In genomic region chr2:18753722-18754121, GRCh38 we compare ENCODE assay signal across 37 cellular contexts.
"Had no signal": no experiment of that assay in that cellular context is flagged by ENCODE, and none has a peak within 500 bp of the region (broad histone marks: within the 10 kb centered on the region; RNA-seq: fewer than 3 reads in every experiment).

No MANE protein-coding gene starts in this region.

- H3K27ac Mint-ChIP-seq: activated naive CD4-positive, alpha-beta T cell treated with anti-CD3 and anti-CD28 coated beads for 36 hours; activated naive CD4-positive, alpha-beta T cell treated with anti-CD3 and anti-CD28 coated beads, Interleukin-2, amount 10 ng/mL, durations not matched to agents 7 days and 5 days; activated naive CD4-positive, alpha-beta T cell treated with anti-CD3 and anti-CD28 coated beads, Interleukin-2, amount 50 U/mL, for 24 hours; activated naive CD4-positive, alpha-beta T cell treated with anti-CD3 and anti-CD28 coated beads, Interleukin-2, amount 50 U/mL, for 72 hours; activated naive CD8-positive, alpha-beta T cell; activated naive CD8-positive, alpha-beta T cell treated with anti-CD3 and anti-CD28 coated beads for 36 hours; activated naive CD8-positive, alpha-beta T cell treated with anti-CD3 and anti-CD28 coated beads, Interleukin-2, amount 10 ng/mL, durations not matched to agents 7 days and 5 days; activated naive CD8-positive, alpha-beta T cell treated with anti-CD3 and anti-CD28 coated beads, Interleukin-2, amount 50 U/mL, for 24 hours; activated T-cell treated with anti-CD3 and anti-CD28 coated beads, Interleukin-2, amount 50 U/mL, for 24 hours; activated T-cell treated with anti-CD3 and anti-CD28 coated beads, Interleukin-2, amount 50 U/mL, for 72 hours; activated T-helper 1 cell treated with anti-CD3 and anti-CD28 coated beads, Interleukin-12 subunit alpha, Interleukin-12 subunit beta, Interleukin-2, Interleukin-4 antibody, amounts not matched to agents 30 ng/mL and 10 ng/mL and 1 ng/mL, durations not matched to agents 14 hours and 24 hours and 36 hours; activated T-helper 17 cell treated with anti-CD3 and anti-CD28 coated beads, Interleukin-2, amount 50 U/mL, for 72 hours; activated T-helper 2 cell treated with anti-CD3 and anti-CD28 coated beads, Interferon-gamma antibody, Interleukin-2, Interleukin-4, amounts not matched to agents 10 μg/mL and 5 μg/mL and 100 μg/mL, durations not matched to agents 14 hours and 24 hours and 36 hours; brain had no signal

- H3K9me3 Mint-ChIP-seq: activated naive CD4-positive, alpha-beta T cell treated with anti-CD3 and anti-CD28 coated beads for 36 hours; activated naive CD4-positive, alpha-beta T cell treated with anti-CD3 and anti-CD28 coated beads, Interleukin-2, amount 10 ng/mL, durations not matched to agents 7 days and 5 days; activated naive CD4-positive, alpha-beta T cell treated with anti-CD3 and anti-CD28 coated beads, Interleukin-2, amount 50 U/mL, for 24 hours; activated naive CD4-positive, alpha-beta T cell treated with anti-CD3 and anti-CD28 coated beads, Interleukin-2, amount 50 U/mL, for 72 hours; activated naive CD8-positive, alpha-beta T cell treated with anti-CD3 and anti-CD28 coated beads for 36 hours; activated naive CD8-positive, alpha-beta T cell treated with anti-CD3 and anti-CD28 coated beads, Interleukin-2, amount 10 ng/mL, durations not matched to agents 7 days and 5 days; activated naive CD8-positive, alpha-beta T cell treated with anti-CD3 and anti-CD28 coated beads, Interleukin-2, amount 50 U/mL, for 24 hours; activated T-cell treated with anti-CD3 and anti-CD28 coated beads, Interleukin-2, amount 50 U/mL, for 24 hours; activated T-cell treated with anti-CD3 and anti-CD28 coated beads, Interleukin-2, amount 50 U/mL, for 4 hours; activated T-cell treated with anti-CD3 and anti-CD28 coated beads, Interleukin-2, amount 50 U/mL, for 72 hours; activated T-helper 1 cell treated with anti-CD3 and anti-CD28 coated beads, Interleukin-12 subunit alpha, Interleukin-12 subunit beta, Interleukin-2, Interleukin-4 antibody, amounts not matched to agents 30 ng/mL and 10 ng/mL and 1 ng/mL, durations not matched to agents 14 hours and 24 hours and 36 hours; activated T-helper 17 cell treated with anti-CD3 and anti-CD28 coated beads, Interleukin-2, amount 50 U/mL, for 72 hours; activated T-helper 2 cell treated with anti-CD3 and anti-CD28 coated beads, Interferon-gamma antibody, Interleukin-2, Interleukin-4, amounts not matched to agents 10 μg/mL and 5 μg/mL and 100 μg/mL, durations not matched to agents 14 hours and 24 hours and 36 hours; central memory CD8-positive, alpha-beta T cell had no signal

- H3K36me3 Mint-ChIP-seq: activated naive CD4-positive, alpha-beta T cell treated with anti-CD3 and anti-CD28 coated beads, Interleukin-2, amount 10 ng/mL, durations not matched to agents 7 days and 5 days; activated naive CD4-positive, alpha-beta T cell treated with anti-CD3 and anti-CD28 coated beads, Interleukin-2, amount 50 U/mL, for 72 hours; activated naive CD8-positive, alpha-beta T cell treated with anti-CD3 and anti-CD28 coated beads for 36 hours; activated naive CD8-positive, alpha-beta T cell treated with anti-CD3 and anti-CD28 coated beads, Interleukin-2, amount 10 ng/mL, durations not matched to agents 7 days and 5 days; brain had no signal

- H3K27ac ChIP-seq: adrenal gland, ascending aorta, body of pancreas, brain microvascular endothelial cell, breast epithelium, cardiac muscle cell had no signal

- H3K36me3 ChIP-seq: adrenal gland, ascending aorta, brain microvascular endothelial cell, breast epithelium, cardiac muscle cell had no signal

- H3K4me3 ChIP-seq: adrenal gland, ascending aorta, body of pancreas, breast epithelium, cardiac muscle cell had no signal

- H3K27me3 ChIP-seq: adrenal gland, ascending aorta, body of pancreas, brain microvascular endothelial cell, breast epithelium, cardiac muscle cell had no signal

- H3K4me3 Mint-ChIP-seq: activated naive CD4-positive, alpha-beta T cell treated with anti-CD3 and anti-CD28 coated beads for 36 hours; activated naive CD4-positive, alpha-beta T cell treated with anti-CD3 and anti-CD28 coated beads, Interleukin-2, amount 10 ng/mL, durations not matched to agents 7 days and 5 days; activated naive CD4-positive, alpha-beta T cell treated with anti-CD3 and anti-CD28 coated beads, Interleukin-2, amount 50 U/mL, for 24 hours; activated naive CD8-positive, alpha-beta T cell; activated naive CD8-positive, alpha-beta T cell treated with anti-CD3 and anti-CD28 coated beads for 36 hours; activated naive CD8-positive, alpha-beta T cell treated with anti-CD3 and anti-CD28 coated beads, Interleukin-2, amount 10 ng/mL, durations not matched to agents 7 days and 5 days; activated naive CD8-positive, alpha-beta T cell treated with anti-CD3 and anti-CD28 coated beads, Interleukin-2, amount 50 U/mL, for 24 hours; activated T-cell treated with anti-CD3 and anti-CD28 coated beads, Interleukin-2, amount 50 U/mL, for 24 hours; activated T-cell treated with anti-CD3 and anti-CD28 coated beads, Interleukin-2, amount 50 U/mL, for 4 hours; activated T-cell treated with anti-CD3 and anti-CD28 coated beads, Interleukin-2, amount 50 U/mL, for 72 hours; activated T-helper 1 cell treated with anti-CD3 and anti-CD28 coated beads, Interleukin-12 subunit alpha, Interleukin-12 subunit beta, Interleukin-2, Interleukin-4 antibody, amounts not matched to agents 30 ng/mL and 10 ng/mL and 1 ng/mL, durations not matched to agents 14 hours and 24 hours and 36 hours; activated T-helper 17 cell treated with anti-CD3 and anti-CD28 coated beads, Interleukin-2, amount 50 U/mL, for 72 hours; brain; central memory CD8-positive, alpha-beta T cell had no signal

- H3K27me3 Mint-ChIP-seq: activated naive CD4-positive, alpha-beta T cell treated with anti-CD3 and anti-CD28 coated beads, Interleukin-2, amount 10 ng/mL, durations not matched to agents 7 days and 5 days; activated naive CD4-positive, alpha-beta T cell treated with anti-CD3 and anti-CD28 coated beads, Interleukin-2, amount 50 U/mL, for 24 hours; activated naive CD8-positive, alpha-beta T cell; activated naive CD8-positive, alpha-beta T cell treated with anti-CD3 and anti-CD28 coated beads for 36 hours; activated naive CD8-positive, alpha-beta T cell treated with anti-CD3 and anti-CD28 coated beads, Interleukin-2, amount 10 ng/mL, durations not matched to agents 7 days and 5 days; activated naive CD8-positive, alpha-beta T cell treated with anti-CD3 and anti-CD28 coated beads, Interleukin-2, amount 50 U/mL, for 24 hours; activated T-cell treated with anti-CD3 and anti-CD28 coated beads, Interleukin-2, amount 50 U/mL, for 24 hours; activated T-helper 17 cell treated with anti-CD3 and anti-CD28 coated beads, Interleukin-2, amount 50 U/mL, for 72 hours; central memory CD8-positive, alpha-beta T cell had no signal

- ATAC-seq: activated naive CD4-positive, alpha-beta T cell treated with anti-CD3 and anti-CD28 coated beads, Interleukin-2, amount 50 U/mL, for 72 hours; activated naive CD8-positive, alpha-beta T cell treated with anti-CD3 and anti-CD28 coated beads, Interleukin-2, amount 50 U/mL, for 24 hours; activated T-cell treated with anti-CD3 and anti-CD28 coated beads, Interleukin-2, amount 50 U/mL, for 4 hours; activated T-cell treated with anti-CD3 and anti-CD28 coated beads, Interleukin-2, amount 50 U/mL, for 72 hours; activated T-helper 17 cell treated with anti-CD3 and anti-CD28 coated beads, Interleukin-2, amount 50 U/mL, for 72 hours; body of pancreas had no signal

- H3K4me1 Mint-ChIP-seq: activated naive CD4-positive, alpha-beta T cell treated with anti-CD3 and anti-CD28 coated beads, Interleukin-2, amount 10 ng/mL, durations not matched to agents 7 days and 5 days; activated naive CD4-positive, alpha-beta T cell treated with anti-CD3 and anti-CD28 coated beads, Interleukin-2, amount 50 U/mL, for 24 hours; activated naive CD8-positive, alpha-beta T cell treated with anti-CD3 and anti-CD28 coated beads for 36 hours; activated naive CD8-positive, alpha-beta T cell treated with anti-CD3 and anti-CD28 coated beads, Interleukin-2, amount 10 ng/mL, durations not matched to agents 7 days and 5 days; activated naive CD8-positive, alpha-beta T cell treated with anti-CD3 and anti-CD28 coated beads, Interleukin-2, amount 50 U/mL, for 24 hours; activated T-helper 17 cell treated with anti-CD3 and anti-CD28 coated beads, Interleukin-2, amount 50 U/mL, for 72 hours; central memory CD8-positive, alpha-beta T cell had no signal

- H3K9me3 ChIP-seq: adrenal gland, ascending aorta, body of pancreas, breast epithelium had no signal

- DNase-seq: activated effector memory CD4-positive, alpha-beta T cell treated with anti-CD3 and anti-CD28 coated beads, Interleukin-2, amount 50 U/mL, for 16 hours; activated effector memory CD4-positive, alpha-beta T cell treated with Interleukin-2 at 50 U/mL for 16 hours; activated gamma-delta T cell; activated gamma-delta T cell treated with Interleukin-2 at 50 U/mL for 16 hours; activated naive CD4-positive, alpha-beta T cell; activated naive CD4-positive, alpha-beta T cell treated with anti-CD3 and anti-CD28 coated beads for 36 hours; activated naive CD4-positive, alpha-beta T cell treated with anti-CD3 and anti-CD28 coated beads, Interleukin-2, amount 10 ng/mL, durations not matched to agents 7 days and 5 days; activated naive CD4-positive, alpha-beta T cell treated with anti-CD3 and anti-CD28 coated beads, Interleukin-2, amount 50 U/mL, for 16 hours; activated naive CD4-positive, alpha-beta T cell treated with Interleukin-2 at 50 U/mL for 16 hours; activated naive CD8-positive, alpha-beta T cell treated with anti-CD3 and anti-CD28 coated beads for 36 hours; activated naive CD8-positive, alpha-beta T cell treated with anti-CD3 and anti-CD28 coated beads, Interleukin-2, amount 10 ng/mL, durations not matched to agents 7 days and 5 days; activated naive CD8-positive, alpha-beta T cell treated with anti-CD3 and anti-CD28 coated beads, Interleukin-2, amount 50 U/mL, for 24 hours; activated T-cell treated with anti-CD3 and anti-CD28 coated beads, Interleukin-2, amount 50 U/mL, for 24 hours; activated T-cell treated with anti-CD3 and anti-CD28 coated beads, Interleukin-2, amount 50 U/mL, for 4 hours; activated T-cell treated with anti-CD3 and anti-CD28 coated beads, Interleukin-2, amount 50 U/mL, for 48 hours; activated T-cell treated with anti-CD3 and anti-CD28 coated beads, Interleukin-2, amount 50 U/mL, for 72 hours; adrenal gland; amniotic stem cell; amygdala; anterior cingulate cortex; aorta; body of pancreas; brain microvascular endothelial cell; caudate nucleus; central memory CD4-positive, alpha-beta T cell; cerebellar nuclear complex had no signal

- H3K4me1 ChIP-seq: adrenal gland, ascending aorta, body of pancreas, breast epithelium had no signal
